ENCODE assay signal across 38 cellular contexts in genomic region chr10:21501731-21502370, GRCh38. TPM values are rescaled to one million over a fixed set of nuclear protein-coding genes. Genes with fewer than 3 reads are reported as not detected.
DNase-seq lines count a peak whose midpoint lies in the region; ATAC-seq and TF ChIP-seq lines count a peak whose summit lies in the region.
"Had no signal": no experiment of that assay in that cellular context is flagged by ENCODE, and none has a peak within 500 bp of the region (broad histone marks: within the 10 kb centered on the region; RNA-seq: fewer than 3 reads in every experiment).

No MANE protein-coding gene starts in this region.

- H3K36me3 Mint-ChIP-seq in activated T-cell treated with anti-CD3 and anti-CD28 coated beads, Interleukin-2, amount 50 U/mL, for 72 hours (ENCODE audit: insufficient read depth in 2 of 2): peaks cover 1% of the 10 kb centered on the region in 2 donors
- no peaks in the 10 kb centered on the region for H3K36me3 Mint-ChIP-seq in brain
- H3K36me3 Mint-ChIP-seq: activated naive CD8-positive, alpha-beta T cell treated with anti-CD3 and anti-CD28 coated beads, Interleukin-2, amount 10 ng/mL, durations not matched to agents 7 days and 5 days; natural killer cell had no signal

- H3K4me3 ChIP-seq in thyroid gland (replicated peaks in 1 of 3) (no peak overlapping the region), uterus (no peak overlapping the region)
- H3K4me3 ChIP-seq: esophagus muscularis mucosa, lower lobe of right lung, pancreas, thoracic aorta had no signal

- intact Hi-C loops in thyroid gland (cut with DNase I) (loop anchor here (5.0 to 10.0 kb wide), 2 partner anchors 230 to 453 kb away; no protein-coding TSS in a partner anchor), uterus (cut with DNase I; ENCODE audit: low total_unique reads) (loop anchor here (5.0 kb wide), 1 partner anchor 235 kb away; no protein-coding TSS in a partner anchor)

- WGBS in thyroid gland, 2 donors: 84 to 88% methylated on average over 2 of the region's 2 CpGs

- no peaks in the 10 kb centered on the region for H3K9me3 Mint-ChIP-seq in activated T-cell treated with anti-CD3 and anti-CD28 coated beads, Interleukin-2, amount 50 U/mL, for 72 hours
- no peaks in the 10 kb centered on the region for H3K9me3 Mint-ChIP-seq in brain
- H3K9me3 Mint-ChIP-seq: activated CD4-positive, alpha-beta T cell treated with anti-CD3 and anti-CD28 coated beads, Interleukin-2, amount 10 ng/mL, durations not matched to agents 7 days and 5 days; activated naive CD8-positive, alpha-beta T cell treated with anti-CD3 and anti-CD28 coated beads, Interleukin-2, amount 10 ng/mL, durations not matched to agents 7 days and 5 days; activated T-cell treated with anti-CD3 and anti-CD28 coated beads, Interleukin-2, amount 50 U/mL, for 4 hours; CD4-positive, alpha-beta T cell; central memory CD8-positive, alpha-beta T cell; dendritic cell treated with granulocyte-macrophage colony-stimulating factor and Interleukin-4, amounts not matched to agents 40 ng/mL and 50 ng/mL, for 4 days; natural killer cell had no signal

- peaks cover 10% of the 10 kb centered on the region for H3K4me1 Mint-ChIP-seq in activated T-cell treated with anti-CD3 and anti-CD28 coated beads, Interleukin-2, amount 50 U/mL, for 72 hours (ENCODE audit: low read depth)
- H3K4me1 Mint-ChIP-seq in brain: peaks cover 83% of the 10 kb centered on the region

- no peaks in the 10 kb centered on the region for H3K9me3 ChIP-seq in thyroid gland
- no peaks in the 10 kb centered on the region for H3K9me3 ChIP-seq in uterus
- H3K9me3 ChIP-seq: esophagus muscularis mucosa, lower lobe of right lung, pancreas, thoracic aorta had no signal

- H3K36me3 ChIP-seq in thyroid gland (no peaks in the 10 kb centered on the region), uterus (no peaks in the 10 kb centered on the region)
- H3K36me3 ChIP-seq: esophagus muscularis mucosa, lower lobe of right lung, pancreas, thoracic aorta had no signal

- H3K27me3 ChIP-seq in thyroid gland: no peaks in the 10 kb centered on the region
- H3K27me3 ChIP-seq in uterus: no peaks in the 10 kb centered on the region
- H3K27me3 ChIP-seq: esophagus muscularis mucosa, pancreas had no signal

- peaks cover 80% of the 10 kb centered on the region for H3K27me3 Mint-ChIP-seq in activated T-cell treated with anti-CD3 and anti-CD28 coated beads, Interleukin-2, amount 50 U/mL, for 72 hours (ENCODE audit: low read depth)
- H3K27me3 Mint-ChIP-seq in brain: peaks cover 39% of the 10 kb centered on the region

- no peak for DNase-seq in activated T-cell treated with anti-CD3 and anti-CD28 coated beads, Interleukin-2, amount 50 U/mL, for 72 hours
- DNase-seq in activated T-cell treated with anti-CD3 and anti-CD28 coated beads, Interleukin-2, amount 50 U/mL, for 1 hour: no peak
- DNase-seq in left kidney (ENCODE audit: low read depth, low spot score) (peak; percentile 16), thyroid gland (no peak), uterus (no peak)
- DNase-seq: activated CD4-positive, alpha-beta T cell treated with anti-CD3 and anti-CD28 coated beads, Interleukin-2, amount 10 ng/mL, durations not matched to agents 7 days and 5 days; activated gamma-delta T cell treated with Interleukin-2 at 50 U/mL for 16 hours; activated naive CD8-positive, alpha-beta T cell treated with anti-CD3 and anti-CD28 coated beads, Interleukin-2, amount 10 ng/mL, durations not matched to agents 7 days and 5 days; activated T-cell treated with anti-CD3 and anti-CD28 coated beads, Interleukin-2, amount 50 U/mL, for 4 hours; AML-193; CD4-positive, alpha-beta T cell; DMS79 treated with DMSO at 0.1 percent for 48 hours; foreskin melanocyte; GDM1; GOT3; Karpas-422; kidney glomerular epithelial cell; lower lobe of right lung; natural killer cell; NCI-H1417; NCI-H2081; NCI-H226; NCI-H774; pancreas; small intestine; stimulated activated naive CD4-positive, alpha-beta T cell treated with Interleukin-2 at 50 U/mL for 16 hours; T1000 had no signal

- peak overlapping the region in 2 of 3 donors; percentile 55 to 58 for H3K27ac ChIP-seq in thyroid gland
- H3K27ac ChIP-seq in uterus: no peak overlapping the region
- H3K27ac ChIP-seq: esophagus muscularis mucosa, HL-60, lower lobe of right lung, pancreas, thoracic aorta, VCaP had no signal

- peak; percentile 55 to 56 for ATAC-seq in activated T-cell treated with anti-CD3 and anti-CD28 coated beads, Interleukin-2, amount 50 U/mL, for 72 hours (replicated peaks in 1 of 2)
- no peak for ATAC-seq in GM19467 (IDR thresholded peaks at IDR 0.05; ENCODE audit: unreplicated experiment)
- ATAC-seq in HG02642 (IDR thresholded peaks at IDR 0.05; ENCODE audit: poor library complexity, unreplicated experiment): no peak
- ATAC-seq: lower lobe of right lung, natural killer cell, pancreas had no signal

- TF ChIP-seq CTCF in brain (conservative IDR thresholded peaks at IDR 0.05) (no peak), thyroid gland (IDR thresholded peaks at IDR 0.05) (no peak), uterus (IDR thresholded peaks at IDR 0.05) (no peak)

- H3K27ac Mint-ChIP-seq in activated T-cell treated with anti-CD3 and anti-CD28 coated beads, Interleukin-2, amount 50 U/mL, for 72 hours: no peak overlapping the region
- H3K27ac Mint-ChIP-seq in brain: peak overlapping the region in 4 of 5 experiments; percentile 47 to 80 (median 70)
- H3K27ac Mint-ChIP-seq: activated CD4-positive, alpha-beta T cell treated with anti-CD3 and anti-CD28 coated beads, Interleukin-2, amount 10 ng/mL, durations not matched to agents 7 days and 5 days; activated naive CD8-positive, alpha-beta T cell treated with anti-CD3 and anti-CD28 coated beads, Interleukin-2, amount 10 ng/mL, durations not matched to agents 7 days and 5 days; CD4-positive, alpha-beta T cell; dendritic cell treated with granulocyte-macrophage colony-stimulating factor and Interleukin-4, amounts not matched to agents 40 ng/mL and 50 ng/mL, for 4 days; natural killer cell had no signal

- TF ChIP-seq POLR2A in thyroid gland (IDR thresholded peaks at IDR 0.05) (no peak), uterus (IDR thresholded peaks at IDR 0.05) (no peak)

- H3K4me3 Mint-ChIP-seq in activated T-cell treated with anti-CD3 and anti-CD28 coated beads, Interleukin-2, amount 50 U/mL, for 72 hours: no peak overlapping the region
- peak overlapping the region in 4 of 5 experiments; percentile 42 to 88 (median 62) for H3K4me3 Mint-ChIP-seq in brain
- H3K4me3 Mint-ChIP-seq: activated CD4-positive, alpha-beta T cell treated with anti-CD3 and anti-CD28 coated beads, Interleukin-2, amount 10 ng/mL, durations not matched to agents 7 days and 5 days; activated naive CD8-positive, alpha-beta T cell treated with anti-CD3 and anti-CD28 coated beads, Interleukin-2, amount 10 ng/mL, durations not matched to agents 7 days and 5 days; activated T-cell treated with anti-CD3 and anti-CD28 coated beads, Interleukin-2, amount 50 U/mL, for 4 hours; central memory CD8-positive, alpha-beta T cell; dendritic cell treated with granulocyte-macrophage colony-stimulating factor and Interleukin-4, amounts not matched to agents 40 ng/mL and 50 ng/mL, for 4 days; natural killer cell had no signal

- H3K4me1 ChIP-seq in thyroid gland (peaks cover 9 to 27% of the 10 kb centered on the region in 2 donors), uterus (no peaks in the 10 kb centered on the region)
- H3K4me1 ChIP-seq: pancreas had no signal

RNA-seq across cellular contexts. Expression of gene SKIDA1, which starts 23.6 kb away (rescaled TPM):
- under 1 TPM; 0.23 to 0.41 TPM for total RNA-seq in activated T-cell treated with anti-CD3 and anti-CD28 coated beads, Interleukin-2, amount 50 U/mL, for 72 hours
- polyA plus RNA-seq in brain (ENCODE audit: insufficient read depth, low read depth, low replicate concordance): 0.46 TPM
- 1 to 10 TPM; 3.1 to 9.9 (median 7.1) TPM for total RNA-seq in thyroid gland
- 1 to 10 TPM in 2 of 4 donors, under 1 TPM in 1, not detected in 1; 0.26 to 4.9 (median 1.6) TPM for total RNA-seq in uterus
- total RNA-seq: activated T-cell treated with anti-CD3 and anti-CD28 coated beads, Interleukin-2, amount 50 U/mL, for 4 hours; mononuclear cell; natural killer cell; OCI-LY7 had no signal

RNA-seq across cellular contexts. Expression of gene MLLT10, which starts 32.2 kb away (rescaled TPM):
- total RNA-seq in activated T-cell treated with anti-CD3 and anti-CD28 coated beads, Interleukin-2, amount 50 U/mL, for 72 hours: 10 to 100 TPM; 45.4 to 46.0 TPM
- polyA plus RNA-seq in brain (ENCODE audit: insufficient read depth, low read depth, low replicate concordance): 17.4 TPM
- 100 to 1,000 TPM in 1 of 4 donors, 10 to 100 TPM in 3; 46.3 to 109 (median 57.7) TPM for total RNA-seq in thyroid gland
- total RNA-seq in uterus: 10 to 100 TPM; 34.1 to 71.2 (median 59.8) TPM

Comparison
In these comparisons a context has a peak if more than half of its experiments do, and no peak if none do; other contexts are left out.
1. ATAC-seq: peak in activated T-cell treated with anti-CD3 and anti-CD28 coated beads, Interleukin-2, amount 50 U/mL, for 72 hours (2 of 2); none in GM19467 (single experiment) and HG02642 (single experiment).
2. H3K4me3 Mint-ChIP-seq: peak in brain (4 of 5); none in activated T-cell treated with anti-CD3 and anti-CD28 coated beads, Interleukin-2, amount 50 U/mL, for 72 hours (0 of 2).
3. H3K27ac ChIP-seq: peak in thyroid gland (2 of 3); none in uterus (0 of 2).